ENCODE assay signal across 28 cellular contexts in genomic region chr1:191533254-191533653, GRCh38.
DNase-seq lines count a peak whose midpoint lies in the region; ATAC-seq, FAIRE-seq and TF ChIP-seq lines count a peak whose summit lies in the region.
"Had no signal": no experiment of that assay in that cellular context is flagged by ENCODE, and none has a peak within 500 bp of the region (broad histone marks: within the 10 kb centered on the region; RNA-seq: fewer than 3 reads in every experiment).

No MANE protein-coding gene starts in this region.

- H3K27ac ChIP-seq in H9 (ENCODE audit: insufficient read length, low read depth, low read length): no peak overlapping the region
- H3K27ac ChIP-seq in H1 (ENCODE audit: low read depth, low read length): no peak overlapping the region
- no peak overlapping the region for H3K27ac ChIP-seq in neuronal stem cell (replicated peaks; ENCODE audit: low read length)
- no peak overlapping the region for H3K27ac ChIP-seq in hepatocyte
- H3K27ac ChIP-seq: 22Rv1; A549; BLaER1 treated with 17β-estradiol and CSF1 and Interleukin-3, amounts not matched to agents 10 nM and 100 nM; C4-2B had no signal

- H4K5ac ChIP-seq in H9 (ENCODE audit: insufficient read length, low read depth, low read length): no peak overlapping the region
- H4K5ac ChIP-seq in H1 (ENCODE audit: insufficient read length, low read depth, low read length): no peak overlapping the region

- H3K9me3 ChIP-seq in H9 (ENCODE audit: control insufficient read depth, low read depth, low read length): no peaks in the 10 kb centered on the region
- H3K9me3 ChIP-seq in H1 (ENCODE audit: insufficient read depth in 2 of 2, low read depth in 1 of 2, low read length in 1 of 2): no peaks in the 10 kb centered on the region
- H3K9me3 ChIP-seq in neuronal stem cell (replicated peaks in 1 of 2; ENCODE audit: control insufficient read depth in 2 of 2, insufficient read depth in 1 of 2, low read depth in 1 of 2, low read length in 2 of 2): peaks cover 0 to 5% of the 10 kb centered on the region in 2 donors
- no peaks in the 10 kb centered on the region for H3K9me3 ChIP-seq in hepatocyte (ENCODE audit: low read depth)
- H3K9me3 ChIP-seq: A549 had no signal

- TF ChIP-seq CTCF in H9 (conservative IDR thresholded peaks at IDR 0.05) (no peak), H1 (IDR thresholded peaks at IDR 0.05; ENCODE audit: control extremely low read depth in 1 of 3, insufficient read depth in 1 of 3, low read depth in 1 of 3, low read length in 3 of 3) (no peak), hepatocyte (IDR thresholded peaks at IDR 0.05; ENCODE audit: poor library complexity) (no peak)

- H3T11ph ChIP-seq in H9 (ENCODE audit: low read length): no peak overlapping the region

- H2AFZ ChIP-seq in H9 (ENCODE audit: low read length): no peak overlapping the region
- no peak overlapping the region; the same call in 1 of the 2 replicates for H2AFZ ChIP-seq in H1 (ENCODE audit: low read length)
- no peak overlapping the region for H2AFZ ChIP-seq in neuronal stem cell (ENCODE audit: low read length)
- no peak overlapping the region for H2AFZ ChIP-seq in hepatocyte

- H3K56ac ChIP-seq in H9 (ENCODE audit: insufficient read length, low read depth, low read length) (no peak overlapping the region), H1 (replicated peaks; ENCODE audit: insufficient read length, low read depth, low read length) (no peak overlapping the region)

- POLR2A ChIA-PET in H1 (lab: Charles Lee; ENCODE audit: partially characterized antibody): no interaction called here

- H3K4me3 Mint-ChIP-seq in H9: no peak overlapping the region; a peak in 1 of 5 replicates
- H3K4me3 Mint-ChIP-seq: B cell; CD4-positive, alpha-beta T cell; CD8-positive, alpha-beta T cell had no signal

- no peaks in the 10 kb centered on the region for H3K79me1 ChIP-seq in H9 (ENCODE audit: insufficient read depth, low read depth, low read length, poor library complexity, severe bottlenecking)
- H3K79me1 ChIP-seq in H1 (ENCODE audit: low read depth, low read length): no peaks in the 10 kb centered on the region
- no peaks in the 10 kb centered on the region for H3K79me1 ChIP-seq in neuronal stem cell (ENCODE audit: low read depth, low read length)

- no peak overlapping the region for H3K9ac ChIP-seq in H9 (ENCODE audit: extremely low read depth, insufficient read length, low read length)
- H3K9ac ChIP-seq in H1 (replicated peaks in 1 of 4; ENCODE audit: extremely low read depth in 1 of 4, low read depth in 3 of 4, low read length in 3 of 4): no peak overlapping the region
- no peak overlapping the region for H3K9ac ChIP-seq in neuronal stem cell (ENCODE audit: low read depth, low read length, poor library complexity)
- H3K9ac ChIP-seq: BLaER1 treated with 17β-estradiol and CSF1 and Interleukin-3, amounts not matched to agents 10 nM and 100 nM had no signal

- H3K9me3 Mint-ChIP-seq in H9: peaks cover 8 to 9% of the 10 kb centered on the region in 2 experiments; a peak in 4 of 5 replicates

- H3K18ac ChIP-seq in H9 (ENCODE audit: insufficient read length, low read depth, low read length) (peak overlapping the region; percentile 11), H1 (ENCODE audit: extremely low read depth, low read length) (peak overlapping the region; percentile 60; the same call in 1 of the 2 replicates), neuronal stem cell (ENCODE audit: low read length) (peak overlapping the region; percentile 19)

- H3K27ac Mint-ChIP-seq in H9: peak overlapping the region in 2 of 3 experiments; percentile 30 to 31; a peak in 1 of 7 replicates
- H3K27ac Mint-ChIP-seq: B cell; CD4-positive, alpha-beta T cell; CD8-positive, alpha-beta T cell had no signal

- no peak overlapping the region for H3K4ac ChIP-seq in H9 (ENCODE audit: low read depth, low read length)
- no peak overlapping the region for H3K4ac ChIP-seq in H1 (replicated peaks; ENCODE audit: insufficient read length, low read depth, low read length)
- H3K4ac ChIP-seq in neuronal stem cell (ENCODE audit: low read length): no peak overlapping the region

- H2AK5ac ChIP-seq in H9 (ENCODE audit: insufficient read length, low read length): no peak overlapping the region
- no peak overlapping the region for H2AK5ac ChIP-seq in H1 (ENCODE audit: low read depth, low read length)
- H2AK5ac ChIP-seq in neuronal stem cell (ENCODE audit: low read depth, low read length): no peak overlapping the region

- H3K27me3 ChIP-seq in H9 (ENCODE audit: insufficient read depth, low read length): no peaks in the 10 kb centered on the region
- H3K27me3 ChIP-seq in H1 (replicated peaks in 1 of 4; ENCODE audit: control insufficient read depth in 3 of 4, extremely low read depth in 1 of 4, insufficient read depth in 3 of 4, low read length in 3 of 4): no peaks in the 10 kb centered on the region
- no peaks in the 10 kb centered on the region for H3K27me3 ChIP-seq in neuronal stem cell (ENCODE audit: control insufficient read depth in 3 of 3, insufficient read depth in 3 of 3, low read depth in 1 of 3, low read length in 3 of 3)
- no peaks in the 10 kb centered on the region for H3K27me3 ChIP-seq in hepatocyte
- H3K27me3 ChIP-seq: BLaER1 treated with 17β-estradiol and CSF1 and Interleukin-3, amounts not matched to agents 10 nM and 100 nM had no signal

- H3K14ac ChIP-seq in H9 (ENCODE audit: insufficient read depth, low read length) (no peak overlapping the region; the same call in 1 of the 2 replicates), H1 (ENCODE audit: insufficient read length) (no peak overlapping the region), neuronal stem cell (ENCODE audit: low read length) (no peak overlapping the region)

- no peaks in the 10 kb centered on the region for H3K9me2 ChIP-seq in hepatocyte (replicated peaks; ENCODE audit: insufficient read depth)

- H3K23ac ChIP-seq in H9 (ENCODE audit: insufficient read length, low read depth, low read length) (no peak overlapping the region), H1 (ENCODE audit: insufficient read length) (no peak overlapping the region), neuronal stem cell (ENCODE audit: low read depth, low read length, poor library complexity) (peak overlapping the region; percentile 80)

- no peak overlapping the region for H2BK120ac ChIP-seq in H9 (ENCODE audit: low read depth, low read length, poor library complexity, severe bottlenecking)
- H2BK120ac ChIP-seq in H1 (replicated peaks; ENCODE audit: low read depth, low read length): peak overlapping the region; percentile 77
- H2BK120ac ChIP-seq in neuronal stem cell (ENCODE audit: low read depth, low read length): no peak overlapping the region

- no peak overlapping the region for H2BK5ac ChIP-seq in H9 (ENCODE audit: insufficient read length, low read length)
- H2BK5ac ChIP-seq in H1 (ENCODE audit: low read depth, low read length): peak overlapping the region; percentile 66; the same call in 1 of the 2 replicates
- no peak overlapping the region for H2BK5ac ChIP-seq in neuronal stem cell (ENCODE audit: low read length)

- CTCF ChIA-PET in H1 (lab: Charles Lee; ENCODE audit: partially characterized antibody): no interaction called here

- H2BK15ac ChIP-seq in H9 (ENCODE audit: low read depth, low read length): no peak overlapping the region
- no peak overlapping the region for H2BK15ac ChIP-seq in H1 (ENCODE audit: low read length)
- H2BK15ac ChIP-seq in neuronal stem cell (ENCODE audit: low read length): no peak overlapping the region

- H4K91ac ChIP-seq in H9 (ENCODE audit: insufficient read length, low read depth, low read length): no peak overlapping the region
- no peak overlapping the region for H4K91ac ChIP-seq in H1 (replicated peaks; ENCODE audit: insufficient read length, low read length)
- H4K91ac ChIP-seq in neuronal stem cell (ENCODE audit: low read depth, low read length, poor library complexity): no peak overlapping the region

- H3K79me2 ChIP-seq in H9 (ENCODE audit: insufficient read depth, low read length) (no peaks in the 10 kb centered on the region), H1 (ENCODE audit: control insufficient read depth in 1 of 2, insufficient read depth in 2 of 2, low read length in 2 of 2) (no peaks in the 10 kb centered on the region), hepatocyte (no peaks in the 10 kb centered on the region)

- no peak overlapping the region for H3K4me2 ChIP-seq in H9 (ENCODE audit: insufficient read depth, insufficient read length, low read length)
- no peak overlapping the region for H3K4me2 ChIP-seq in H1 (ENCODE audit: insufficient read depth in 1 of 2, low read depth in 2 of 2, low read length in 2 of 2)
- H3K4me2 ChIP-seq in neuronal stem cell (ENCODE audit: insufficient read depth, low read length, poor library complexity, severe bottlenecking): no peak overlapping the region
- H3K4me2 ChIP-seq in hepatocyte: no peak overlapping the region
- H3K4me2 ChIP-seq: A549; BLaER1 treated with 17β-estradiol and CSF1 and Interleukin-3, amounts not matched to agents 10 nM and 100 nM had no signal

- TF ChIP-seq POLR2A in H1 (IDR thresholded peaks at IDR 0.05; ENCODE audit: control extremely low read depth in 1 of 2, low read depth in 2 of 2, low read length in 2 of 2): no peak

- peaks cover 5 to 8% (median 5%) of the 10 kb centered on the region in 3 experiments; a peak in 3 of 7 replicates for H3K36me3 Mint-ChIP-seq in H9 (ENCODE audit: insufficient read depth in 1 of 3, low read depth in 3 of 3)
- H3K36me3 Mint-ChIP-seq: CD8-positive, alpha-beta T cell had no signal

- H3K36me3 ChIP-seq in H1 (ENCODE audit: control insufficient read depth in 2 of 4, insufficient read depth in 4 of 4, low read length in 3 of 4): no peaks in the 10 kb centered on the region
- no peaks in the 10 kb centered on the region for H3K36me3 ChIP-seq in neuronal stem cell (replicated peaks in 1 of 2; ENCODE audit: control insufficient read depth in 2 of 2, insufficient read depth in 2 of 2, low read length in 2 of 2)
- H3K36me3 ChIP-seq in hepatocyte (replicated peaks; ENCODE audit: insufficient read depth, low read depth): no peaks in the 10 kb centered on the region
- H3K36me3 ChIP-seq: BLaER1 treated with 17β-estradiol and CSF1 and Interleukin-3, amounts not matched to agents 10 nM and 100 nM had no signal

- TF ChIP-seq EP300 in H1 (IDR thresholded peaks at IDR 0.05; ENCODE audit: borderline replicate concordance in 1 of 2, low read depth in 2 of 2, low read length in 2 of 2): no peak

- no peaks in the 10 kb centered on the region for H3K27me3 Mint-ChIP-seq in H9 (ENCODE audit: low read depth)
- H3K27me3 Mint-ChIP-seq: B cell; CD4-positive, alpha-beta T cell had no signal

- DNase-seq in D341Med (ENCODE audit: low spot score) (peak; percentile 8), H9 (no peak), H1 (ENCODE audit: low read depth in 1 of 2, low spot score in 2 of 2) (no peak), neuronal stem cell (ENCODE audit: low spot score) (no peak), hepatocyte (ENCODE audit: low spot score) (no peak), kidney tubule cell (ENCODE audit: low spot score) (no peak)
- no peak for DNase-seq in stimulated activated CD4-positive, alpha-beta T cell treated with anti-CD3 and anti-CD28 coated beads, Interleukin-2, amount 100 ng/mL, for 48 hours
- DNase-seq: AML-193; Caco-2; Calu3; CD4-positive, alpha-beta T cell; CD8-positive, alpha-beta T cell; DMS 273 treated with DMSO at 0.1 percent for 48 hours; DMS153; DMS53; DMS79; DND-41; EL; GDM1 had no signal

- FAIRE-seq in H1 (lab: Jason Lieb, UNC): no peak
- FAIRE-seq: A549, GM12878, GM12892, GM18507 had no signal

- no peaks in the 10 kb centered on the region; the same call in 1 of the 2 replicates for H3K4me1 ChIP-seq in H9 (ENCODE audit: insufficient read depth, low read length)
- H3K4me1 ChIP-seq in H1 (replicated peaks in 1 of 4; ENCODE audit: control insufficient read depth in 3 of 4, insufficient read depth in 4 of 4, low read length in 3 of 4): peaks cover 0 to 4% (median 0%) of the 10 kb centered on the region in 4 experiments; a peak in 1 of 7 replicates
- no peaks in the 10 kb centered on the region for H3K4me1 ChIP-seq in neuronal stem cell (ENCODE audit: control insufficient read depth in 2 of 2, insufficient read depth in 1 of 2, low read depth in 1 of 2, low read length in 2 of 2)
- no peaks in the 10 kb centered on the region for H3K4me1 ChIP-seq in hepatocyte (ENCODE audit: insufficient read depth)
- H3K4me1 ChIP-seq: A549 had no signal

- no CpG with 5 or more reads among the region's 5 CpGs for WGBS in H9 (ENCODE audit: extremely low coverage, insufficient read length, low lambda C conversion rate)
- WGBS in H1 (ENCODE audit: extremely low coverage in 1 of 2, insufficient coverage in 1 of 2, insufficient read length in 1 of 2, insufficient replicate concordance in 2 of 2, low coverage in 1 of 2, low lambda C conversion rate in 2 of 2, missing lambda C conversion rate in 1 of 2), 2 experiments: 95% methylated on average over 5 of the region's 5 CpGs; no CpG with 5 or more reads in 1 of the 2 experiments
- no CpG with 5 or more reads among the region's 5 CpGs for WGBS in neuronal stem cell (ENCODE audit: extremely low coverage in 2 of 2, insufficient read length in 2 of 2, insufficient replicate concordance in 1 of 2), 2 donors
- WGBS in hepatocyte (ENCODE audit: low lambda C conversion rate, missing lambda C conversion rate): 92% methylated on average over 5 of the region's 5 CpGs

- H2BK20ac ChIP-seq in H9 (ENCODE audit: low read depth, low read length, poor library complexity, severe bottlenecking): no peak overlapping the region
- no peak overlapping the region for H2BK20ac ChIP-seq in H1 (ENCODE audit: low read length)

- H3K23me2 ChIP-seq in H9 (ENCODE audit: insufficient read length, low read depth, low read length, poor library complexity, severe bottlenecking): no peaks in the 10 kb centered on the region
- H3K23me2 ChIP-seq in H1 (ENCODE audit: low read depth, low read length): peaks cover 1% of the 10 kb centered on the region; the same call in 1 of the 2 replicates

- TF ChIP-seq RAD21 in H1 (IDR thresholded peaks at IDR 0.05 in 1 of 2, conservative IDR thresholded peaks at IDR 0.05 in 1 of 2; ENCODE audit: low read depth in 2 of 2, low read length in 2 of 2): no peak

- no peak overlapping the region for H4K8ac ChIP-seq in H9 (replicated peaks; ENCODE audit: insufficient read length, low read depth, low read length)
- H4K8ac ChIP-seq in H1 (ENCODE audit: extremely low read depth, insufficient read depth, low read length): no peak overlapping the region
- H4K8ac ChIP-seq in neuronal stem cell (ENCODE audit: low read depth, low read length): no peak overlapping the region

- H4K20me1 ChIP-seq in H9 (ENCODE audit: control insufficient read depth, insufficient read depth, insufficient read length) (no peaks in the 10 kb centered on the region), H1 (replicated peaks in 1 of 2; ENCODE audit: control insufficient read depth in 1 of 2, insufficient read depth in 2 of 2, low read length in 2 of 2) (no peaks in the 10 kb centered on the region), hepatocyte (ENCODE audit: insufficient read depth, poor library complexity, severe bottlenecking) (no peaks in the 10 kb centered on the region)
- H4K20me1 ChIP-seq: BLaER1 treated with 17β-estradiol and CSF1 and Interleukin-3, amounts not matched to agents 10 nM and 100 nM had no signal

- H3K4me1 Mint-ChIP-seq in H9: peaks cover 14 to 24% of the 10 kb centered on the region in 2 experiments
- H3K4me1 Mint-ChIP-seq: B cell had no signal

- H3K4me3 ChIP-seq in H1 (ENCODE audit: extremely low read depth in 1 of 4, insufficient read depth in 2 of 4, low read depth in 3 of 4, low read length in 4 of 4) (no peak overlapping the region), neuronal stem cell (ENCODE audit: low read length in 2 of 2) (no peak overlapping the region), hepatocyte (no peak overlapping the region)
- H3K4me3 ChIP-seq: A549; BLaER1 treated with 17β-estradiol and CSF1 and Interleukin-3, amounts not matched to agents 10 nM and 100 nM; GM12878 had no signal

- H2BK12ac ChIP-seq in H9 (ENCODE audit: insufficient read length, low read depth, low read length) (no peak overlapping the region), H1 (ENCODE audit: low read depth, low read length) (peak overlapping the region; percentile 43; the same call in 1 of the 2 replicates), neuronal stem cell (ENCODE audit: low read length) (no peak overlapping the region)

- ATAC-seq in HG03095 (IDR thresholded peaks at IDR 0.05; ENCODE audit: unreplicated experiment): no peak
- ATAC-seq: A549; CD8-positive, alpha-beta T cell; GM12878 had no signal
